Comparison of ENCODE assay signal across 23 cellular contexts in the genomic region with DNA sequence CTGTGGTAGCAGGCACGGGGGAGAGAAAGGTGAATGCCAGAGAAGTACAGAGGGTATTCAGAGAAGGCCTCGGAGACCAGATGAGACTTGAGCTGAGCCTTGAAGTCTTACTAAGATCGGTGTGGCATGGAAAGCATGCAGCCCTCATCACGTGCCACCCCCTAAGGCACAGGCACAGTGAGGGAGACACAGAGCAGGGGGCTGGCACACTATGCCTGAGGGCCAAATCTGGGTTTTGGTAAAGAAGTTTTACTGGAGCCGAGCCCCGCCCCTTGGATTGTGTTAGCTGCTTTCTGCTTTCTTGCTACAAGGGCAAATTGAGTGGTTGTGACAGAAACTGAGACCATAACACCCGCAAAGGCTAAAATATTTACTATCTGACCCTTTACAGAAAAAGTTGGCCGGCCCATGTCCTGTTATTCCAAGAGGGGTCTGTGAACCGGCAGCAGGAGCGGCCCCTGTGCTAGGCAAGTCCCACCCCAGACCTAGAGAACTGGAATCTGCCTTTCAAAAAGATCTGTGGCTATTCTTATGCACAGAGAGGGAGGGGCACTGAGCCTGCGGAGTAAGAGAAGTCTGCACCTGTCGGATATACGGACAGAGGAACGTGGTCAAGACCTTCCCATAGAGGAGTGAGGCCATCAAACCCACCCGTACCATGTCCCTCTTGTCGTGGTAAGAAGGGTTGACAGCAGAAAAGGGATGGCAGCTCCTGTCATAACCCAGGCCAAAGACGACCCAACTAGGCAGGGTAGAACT.
DNase-seq lines count a peak whose midpoint lies in the region; ATAC-seq, FAIRE-seq and TF ChIP-seq lines count a peak whose summit lies in the region.
"Had no signal": no experiment of that assay in that cellular context is flagged by ENCODE, and none has a peak within 500 bp of the region (broad histone marks: within the 10 kb centered on the region; RNA-seq: fewer than 3 reads in every experiment).

No MANE protein-coding gene starts in this region.

- 29% methylated on average over 17 of the region's 17 CpGs for WGBS in HUES64
- 86 to 87% methylated on average over 17 of the region's 17 CpGs for whole genome bisulfite sequencing in GM23248 (ENCODE audit: low coverage in 1 of 2, low lambda C conversion rate in 2 of 2, missing lambda C conversion rate in 2 of 2), 2 experiments
- 70% methylated on average over 16 of the region's 17 CpGs for WGBS in HepG2 (ENCODE audit: low lambda C conversion rate)

- H4K20me1 ChIP-seq in GM23248 (ENCODE audit: insufficient read depth) (no peaks in the 10 kb centered on the region), HepG2 (ENCODE audit: insufficient read depth, low read length) (peaks cover 4% of the 10 kb centered on the region; the same call in 1 of the 2 replicates)

- H3K9me2 ChIP-seq in GM23248 (ENCODE audit: insufficient read depth): no peaks in the 10 kb centered on the region

- peaks cover 17% of the 10 kb centered on the region for H3K4me1 ChIP-seq in HUES64 (ENCODE audit: insufficient read depth, low read length)
- H3K4me1 ChIP-seq in stomach smooth muscle (ENCODE audit: control insufficient read depth, insufficient read depth, low read length): peaks cover 46% of the 10 kb centered on the region
- peaks cover 11% of the 10 kb centered on the region for H3K4me1 ChIP-seq in GM23248 (ENCODE audit: insufficient read depth)
- peaks cover 12% of the 10 kb centered on the region for H3K4me1 ChIP-seq in HepG2 (ENCODE audit: insufficient read depth, low read length)

- intact Hi-C loops in HepG2 (cut with micrococcal nuclease; ENCODE audit: unreplicated experiment): no loop called here

- H3K9me3 ChIP-seq in HUES64 (ENCODE audit: insufficient read depth, low read depth, low read length) (peaks cover 5% of the 10 kb centered on the region; the same call in 1 of the 2 replicates), stomach smooth muscle (ENCODE audit: control insufficient read depth in 2 of 2, low read length in 2 of 2) (peaks cover 0 to 3% of the 10 kb centered on the region in 2 donors), GM23248 (ENCODE audit: low read depth) (no peaks in the 10 kb centered on the region), HepG2 (ENCODE audit: low read length) (peaks cover 8% of the 10 kb centered on the region)
- H3K9me3 ChIP-seq: body of pancreas, right lobe of liver had no signal

- CTCF ChIA-PET in HepG2 (lab: Yijun Ruan, JAX; ENCODE audit: low intra/inter-chr PET ratio, low total read pairs): no interaction called here

- no peak for ATAC-seq in HepG2
- ATAC-seq: activated CD8-positive, alpha-beta T cell treated with anti-CD3 and anti-CD28 coated beads, Interleukin-2, amount 10 ng/mL, durations not matched to agents 7 days and 5 days; activated T-cell treated with anti-CD3 and anti-CD28 coated beads, Interleukin-2, amount 50 U/mL, for 4 hours; body of pancreas; esophagus mucosa; HCT116; right lobe of liver; stimulated activated naive CD8-positive, alpha-beta T cell treated with anti-CD3 and anti-CD28 coated beads, Interleukin-15, amount 100 ng/mL, for 72 hours had no signal

- TF ChIP-seq EP300 in HepG2 (IDR thresholded peaks at IDR 0.05; ENCODE audit: low read depth in 2 of 2, low read length in 2 of 2): no peak
- no peak for TF ChIP-seq EP300 in HepG2 (CRISPR knock-in tag; IDR thresholded peaks at IDR 0.05; ENCODE audit: borderline replicate concordance)

- H3K27ac ChIP-seq in HUES64 (ENCODE audit: low read depth, low read length) (no peak overlapping the region), caudate nucleus (ENCODE audit: low read depth, low read length) (peak overlapping the region; percentile 46), stomach smooth muscle (ENCODE audit: low read length) (peak overlapping the region; percentile 73), GM23248 (no peak overlapping the region), HepG2 (ENCODE audit: extremely low read length, insufficient read depth, low read length) (no peak overlapping the region)
- H3K27ac ChIP-seq: body of pancreas, right lobe of liver had no signal

- no peak for FAIRE-seq in HepG2 (lab: Jason Lieb, UNC)

- no peak overlapping the region for H2AFZ ChIP-seq in GM23248
- H2AFZ ChIP-seq in HepG2 (ENCODE audit: low read length): no peak overlapping the region

- H3K4me2 ChIP-seq in GM23248 (ENCODE audit: unreplicated experiment) (no peak overlapping the region), HepG2 (ENCODE audit: low read depth, low read length) (no peak overlapping the region)

- H3F3A ChIP-seq in GM23248 (ENCODE audit: insufficient read depth): peaks cover 25% of the 10 kb centered on the region

- no peak for DNase-seq in caudate nucleus (lab: John Stamatoyannopoulos, UW)
- DNase-seq in islet precursor cell: peak; percentile 76
- DNase-seq in GM23248: no peak
- DNase-seq in HepG2 (ENCODE audit: low spot score): no peak
- DNase-seq in A172 (ENCODE audit: low spot score): no peak
- DNase-seq: activated CD4-positive, CD25-positive, alpha-beta regulatory T cell; activated CD8-positive, alpha-beta T cell treated with anti-CD3 and anti-CD28 coated beads, Interleukin-2, amount 10 ng/mL, durations not matched to agents 7 days and 5 days; activated naive CD4-positive, alpha-beta T cell treated with anti-CD3 and anti-CD28 coated beads, Interleukin-2, amount 50 U/mL, for 16 hours; activated T-cell treated with anti-CD3 and anti-CD28 coated beads, Interleukin-2, amount 50 U/mL, for 4 hours; AML-193; body of pancreas; KG1; kidney glomerular epithelial cell; midbrain; NCI-H1105; NCI-H510A treated with DMSO at 0.1 percent for 48 hours; stimulated activated naive CD8-positive, alpha-beta T cell treated with anti-CD3 and anti-CD28 coated beads, Interleukin-15, amount 100 ng/mL, for 72 hours; T-helper 2 cell had no signal

- H3K27me3 ChIP-seq in HUES64 (ENCODE audit: insufficient read depth, low read length): peaks cover 30% of the 10 kb centered on the region
- H3K27me3 ChIP-seq in stomach smooth muscle (ENCODE audit: control insufficient read depth in 1 of 2, insufficient read depth in 2 of 2, low read length in 2 of 2): no peaks in the 10 kb centered on the region
- H3K27me3 ChIP-seq in GM23248 (replicated peaks; ENCODE audit: insufficient read depth): no peaks in the 10 kb centered on the region
- H3K27me3 ChIP-seq in HepG2 (ENCODE audit: control insufficient read depth in 1 of 2, insufficient read depth in 2 of 2, low read length in 2 of 2): peaks cover 0 to 23% of the 10 kb centered on the region in 2 experiments; a peak in 2 of 5 replicates
- H3K27me3 ChIP-seq: body of pancreas, right lobe of liver had no signal

- TF ChIP-seq CTCF in HepG2 (CRISPR knock-in tag; IDR thresholded peaks at IDR 0.05): no peak

- no peak overlapping the region for H3K9ac ChIP-seq in HUES64 (ENCODE audit: low read depth, low read length)
- H3K9ac ChIP-seq in stomach smooth muscle (ENCODE audit: low read length in 2 of 2): peak overlapping the region; percentile 44 to 60
- H3K9ac ChIP-seq in GM23248: no peak overlapping the region
- no peak overlapping the region for H3K9ac ChIP-seq in HepG2 (ENCODE audit: insufficient read depth, low read depth, low read length)

- no peak for TF ChIP-seq POLR2A in HepG2 (IDR thresholded peaks at IDR 0.05; ENCODE audit: insufficient read depth in 1 of 2, low read depth in 2 of 2, low read length in 2 of 2)

- no peak for TF ChIP-seq RAD21 in HepG2 (CRISPR knock-in tag; IDR thresholded peaks at IDR 0.05)

- H3K4me3 ChIP-seq in HUES64 (ENCODE audit: low read length) (peak overlapping the region; percentile 18), stomach smooth muscle (ENCODE audit: low read length in 2 of 2) (peak overlapping the region; percentile 28 to 44), GM23248 (no peak overlapping the region), HepG2 (replicated peaks in 1 of 3; ENCODE audit: insufficient read depth in 1 of 3, low read depth in 2 of 3, low read length in 3 of 3) (no peak overlapping the region)
- H3K4me3 ChIP-seq: body of pancreas, right lobe of liver had no signal

- H3K36me3 ChIP-seq in HUES64 (ENCODE audit: insufficient read depth, low read length): no peaks in the 10 kb centered on the region
- H3K36me3 ChIP-seq in stomach smooth muscle (ENCODE audit: control insufficient read depth in 2 of 2, insufficient read depth in 2 of 2, low read length in 2 of 2): no peaks in the 10 kb centered on the region
- no peaks in the 10 kb centered on the region for H3K36me3 ChIP-seq in GM23248 (ENCODE audit: low read depth)
- no peaks in the 10 kb centered on the region for H3K36me3 ChIP-seq in HepG2 (replicated peaks in 1 of 2; ENCODE audit: control insufficient read depth in 1 of 2, insufficient read depth in 2 of 2, low read length in 2 of 2)

- in situ Hi-C loops in GM23248 (cut with MboI) (no loop called here), HepG2 (cut with HindIII; ENCODE audit: extremely low pct_ligation_motif_present, low pct_unique_long_range_greater_than_20kb) (loop anchor here (5.0 kb wide), 2 partner anchors 78 to 128 kb away; no protein-coding TSS in a partner anchor)

- peaks cover 73% of the 10 kb centered on the region for H3K79me2 ChIP-seq in GM23248 (ENCODE audit: insufficient read depth)
- H3K79me2 ChIP-seq in HepG2 (ENCODE audit: insufficient read depth, low read length): no peaks in the 10 kb centered on the region

- POLR2A ChIA-PET in HepG2 (lab: Yijun Ruan, JAX): no interaction called here

- no TSS peak for BruUV-seq in HepG2 (replicated peaks; lab: Mats Ljungman, UMichigan)

Comparison
In these comparisons a context has a peak if more than half of its experiments do, and no peak if none do; other contexts are left out.
1. H3K27ac ChIP-seq: peak in caudate nucleus (single experiment) and stomach smooth muscle (single experiment); none in HUES64 (single experiment), GM23248 (single experiment) and HepG2 (single experiment).
2. H3K4me3 ChIP-seq: peak in HUES64 (single experiment) and stomach smooth muscle (2 of 2); none in GM23248 (single experiment) and HepG2 (0 of 3).
3. H3K9ac ChIP-seq: peak in stomach smooth muscle (2 of 2); none in HUES64 (single experiment), GM23248 (single experiment) and HepG2 (single experiment).